Comparison of ENCODE assay signal across 1 cellular context in the genomic region with DNA sequence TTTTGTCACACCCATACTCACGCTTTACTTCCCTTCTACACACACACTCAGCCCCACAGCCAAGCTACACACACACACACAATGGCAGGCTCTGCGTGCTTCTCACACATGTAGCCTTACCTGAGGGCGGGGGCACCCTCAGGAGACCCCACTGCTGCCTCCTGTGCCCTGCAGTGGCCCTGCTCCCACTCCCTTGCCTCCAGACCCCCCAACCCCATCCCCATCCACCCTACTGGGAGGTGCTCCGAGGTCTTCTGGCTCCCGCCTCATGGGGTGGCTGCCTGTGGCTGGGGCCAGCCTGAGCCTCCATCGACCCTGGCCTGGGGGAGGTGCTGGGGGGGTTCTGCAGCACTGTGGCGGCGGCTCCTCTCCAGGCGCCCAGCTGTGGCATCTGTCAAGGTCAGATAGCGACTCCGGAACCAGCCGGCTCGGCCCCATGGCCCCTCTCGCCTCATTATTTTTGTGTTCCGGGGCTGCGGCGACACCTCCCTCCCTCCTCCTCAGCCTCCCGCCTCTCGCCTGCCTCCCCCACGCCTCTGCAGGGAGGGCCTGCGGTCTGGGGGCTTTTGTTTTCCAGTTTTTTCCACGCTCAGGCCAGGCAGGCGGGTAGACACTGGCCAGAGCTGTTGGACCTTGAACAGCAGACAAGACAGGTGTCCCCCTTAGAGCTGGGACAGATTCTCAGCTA.
TF ChIP-seq lines count a peak whose summit lies in the region.

No MANE protein-coding gene starts in this region.

TF ChIP-seq in HepG2, 621 proteins besides CTCF, POLR2A, EP300 and RAD21 (continued from another document and continues in another):
- TF ChIP-seq SOX5 (CRISPR knock-in tag; IDR thresholded peaks at IDR 0.05; ENCODE audit: borderline replicate concordance) (peak; percentile 52; the same call in 1 of the 2 replicates), ZC3H13 (CRISPR knock-in tag; IDR thresholded peaks at IDR 0.05) (0 out of 2 replicates have a peak, but pooled peaks have one; percentile 4), ZNF614 (CRISPR knock-in tag; IDR thresholded peaks at IDR 0.05; ENCODE audit: borderline replicate concordance) (no peak), ZNF430 (CRISPR knock-in tag; IDR thresholded peaks at IDR 0.05) (0 out of 2 replicates have a peak, but pooled peaks have one; percentile 50), FOXO1 (CRISPR knock-in tag; IDR thresholded peaks at IDR 0.05) (no peak; the same call in 1 of the 2 replicates), TBX2 (CRISPR knock-in tag; IDR thresholded peaks at IDR 0.05; ENCODE audit: borderline replicate concordance) (peak; percentile 92), JUNB (CRISPR knock-in tag; IDR thresholded peaks at IDR 0.05; ENCODE audit: borderline replicate concordance) (no peak), MED8 (CRISPR knock-in tag; IDR thresholded peaks at IDR 0.05; ENCODE audit: insufficient replicate concordance) (peak; percentile 34), ARHGAP35 (CRISPR knock-in tag; IDR thresholded peaks at IDR 0.05; ENCODE audit: borderline replicate concordance) (no peak), ZNF562 (CRISPR knock-in tag; IDR thresholded peaks at IDR 0.05; ENCODE audit: borderline replicate concordance) (no peak), ZNF547 (CRISPR knock-in tag; IDR thresholded peaks at IDR 0.05) (no peak), ZNF891 (CRISPR knock-in tag; IDR thresholded peaks at IDR 0.05) (0 out of 2 replicates have a peak, but pooled peaks have one; percentile 40), GATAD2A (CRISPR knock-in tag; IDR thresholded peaks at IDR 0.05) (peak; percentile 67), NRL (CRISPR knock-in tag; IDR thresholded peaks at IDR 0.05; ENCODE audit: borderline replicate concordance) (peak; percentile 42; the same call in 1 of the 2 replicates), ZNF709 (CRISPR knock-in tag; IDR thresholded peaks at IDR 0.05) (no peak), SOX6 (IDR thresholded peaks at IDR 0.05) (no peak), SOX6 (CRISPR knock-in tag; IDR thresholded peaks at IDR 0.05) (peak; percentile 78), HIVEP1 (CRISPR knock-in tag; IDR thresholded peaks at IDR 0.05) (0 out of 2 replicates have a peak, but pooled peaks have one; percentile 58), NCOR1 (IDR thresholded peaks at IDR 0.05; ENCODE audit: borderline replicate concordance, low read length) (peak; percentile 33; the same call in 1 of the 2 replicates), PRMT3 (CRISPR knock-in tag; IDR thresholded peaks at IDR 0.05; ENCODE audit: borderline replicate concordance, low read depth) (no peak), PPARG (CRISPR knock-in tag; conservative IDR thresholded peaks at IDR 0.05) (peak; percentile 42; the same call in 1 of the 2 replicates), ZFP36 (IDR thresholded peaks at IDR 0.05; ENCODE audit: borderline replicate concordance, low read depth, low read length, partially characterized antibody) (no peak), HNRNPUL1 (IDR thresholded peaks at IDR 0.05; ENCODE audit: low read depth, low read length) (no peak), NCOA5 (CRISPR knock-in tag; IDR thresholded peaks at IDR 0.05) (no peak), ZNF782 (CRISPR knock-in tag; IDR thresholded peaks at IDR 0.05; ENCODE audit: borderline replicate concordance) (peak; percentile 30; the same call in 1 of the 2 replicates), ZNF670 (CRISPR knock-in tag; IDR thresholded peaks at IDR 0.05; ENCODE audit: borderline replicate concordance) (no peak), SRSF1 (optimal IDR thresholded peaks at IDR 0.05; ENCODE audit: low read depth, low read length) (peak; percentile 85), ZNF317 (CRISPR knock-in tag; IDR thresholded peaks at IDR 0.05) (0 out of 2 replicates have a peak, but pooled peaks have one; percentile 74), ZNF136 (CRISPR knock-in tag; IDR thresholded peaks at IDR 0.05; ENCODE audit: low read depth) (no peak), CCDC6 (CRISPR knock-in tag; IDR thresholded peaks at IDR 0.05) (no peak), SP5 (CRISPR knock-in tag; IDR thresholded peaks at IDR 0.05; ENCODE audit: borderline replicate concordance, low read depth) (peak; percentile 46; the same call in 1 of the 2 replicates), ZNF510 (CRISPR knock-in tag; IDR thresholded peaks at IDR 0.05; ENCODE audit: low read depth) (no peak), ZNF589 (CRISPR knock-in tag; conservative IDR thresholded peaks at IDR 0.05) (no peak)
- TF ChIP-seq, protein P1, sequence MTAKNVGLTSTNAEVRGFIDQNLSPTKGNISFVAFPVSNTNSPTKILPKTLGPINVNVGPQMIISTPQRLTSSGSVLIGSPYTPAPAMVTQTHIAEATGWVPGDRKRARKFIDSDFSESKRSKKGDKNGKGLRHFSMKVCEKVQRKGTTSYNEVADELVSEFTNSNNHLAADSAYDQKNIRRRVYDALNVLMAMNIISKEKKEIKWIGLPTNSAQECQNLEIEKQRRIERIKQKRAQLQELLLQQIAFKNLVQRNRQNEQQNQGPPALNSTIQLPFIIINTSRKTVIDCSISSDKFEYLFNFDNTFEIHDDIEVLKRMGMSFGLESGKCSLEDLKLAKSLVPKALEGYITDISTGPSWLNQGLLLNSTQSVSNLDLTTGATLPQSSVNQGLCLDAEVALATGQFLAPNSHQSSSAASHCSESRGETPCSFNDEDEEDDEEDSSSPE (CRISPR knock-in tag; IDR thresholded peaks at IDR 0.05), result no peak
- TF ChIP-seq, protein P2, sequence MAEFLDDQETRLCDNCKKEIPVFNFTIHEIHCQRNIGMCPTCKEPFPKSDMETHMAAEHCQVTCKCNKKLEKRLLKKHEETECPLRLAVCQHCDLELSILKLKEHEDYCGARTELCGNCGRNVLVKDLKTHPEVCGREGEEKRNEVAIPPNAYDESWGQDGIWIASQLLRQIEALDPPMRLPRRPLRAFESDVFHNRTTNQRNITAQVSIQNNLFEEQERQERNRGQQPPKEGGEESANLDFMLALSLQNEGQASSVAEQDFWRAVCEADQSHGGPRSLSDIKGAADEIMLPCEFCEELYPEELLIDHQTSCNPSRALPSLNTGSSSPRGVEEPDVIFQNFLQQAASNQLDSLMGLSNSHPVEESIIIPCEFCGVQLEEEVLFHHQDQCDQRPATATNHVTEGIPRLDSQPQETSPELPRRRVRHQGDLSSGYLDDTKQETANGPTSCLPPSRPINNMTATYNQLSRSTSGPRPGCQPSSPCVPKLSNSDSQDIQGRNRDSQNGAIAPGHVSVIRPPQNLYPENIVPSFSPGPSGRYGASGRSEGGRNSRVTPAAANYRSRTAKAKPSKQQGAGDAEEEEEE (CRISPR knock-in tag; IDR thresholded peaks at IDR 0.05; ENCODE audit: borderline replicate concordance), result no peak
- TF ChIP-seq, protein P3, sequence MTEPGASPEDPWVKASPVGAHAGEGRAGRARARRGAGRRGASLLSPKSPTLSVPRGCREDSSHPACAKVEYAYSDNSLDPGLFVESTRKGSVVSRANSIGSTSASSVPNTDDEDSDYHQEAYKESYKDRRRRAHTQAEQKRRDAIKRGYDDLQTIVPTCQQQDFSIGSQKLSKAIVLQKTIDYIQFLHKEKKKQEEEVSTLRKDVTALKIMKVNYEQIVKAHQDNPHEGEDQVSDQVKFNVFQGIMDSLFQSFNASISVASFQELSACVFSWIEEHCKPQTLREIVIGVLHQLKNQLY (CRISPR knock-in tag; IDR thresholded peaks at IDR 0.05), result no peak
- TF ChIP-seq, protein P4, sequence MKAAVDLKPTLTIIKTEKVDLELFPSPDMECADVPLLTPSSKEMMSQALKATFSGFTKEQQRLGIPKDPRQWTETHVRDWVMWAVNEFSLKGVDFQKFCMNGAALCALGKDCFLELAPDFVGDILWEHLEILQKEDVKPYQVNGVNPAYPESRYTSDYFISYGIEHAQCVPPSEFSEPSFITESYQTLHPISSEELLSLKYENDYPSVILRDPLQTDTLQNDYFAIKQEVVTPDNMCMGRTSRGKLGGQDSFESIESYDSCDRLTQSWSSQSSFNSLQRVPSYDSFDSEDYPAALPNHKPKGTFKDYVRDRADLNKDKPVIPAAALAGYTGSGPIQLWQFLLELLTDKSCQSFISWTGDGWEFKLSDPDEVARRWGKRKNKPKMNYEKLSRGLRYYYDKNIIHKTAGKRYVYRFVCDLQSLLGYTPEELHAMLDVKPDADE (CRISPR knock-in tag; IDR thresholded peaks at IDR 0.05), result no peak
- TF ChIP-seq, protein P5, sequence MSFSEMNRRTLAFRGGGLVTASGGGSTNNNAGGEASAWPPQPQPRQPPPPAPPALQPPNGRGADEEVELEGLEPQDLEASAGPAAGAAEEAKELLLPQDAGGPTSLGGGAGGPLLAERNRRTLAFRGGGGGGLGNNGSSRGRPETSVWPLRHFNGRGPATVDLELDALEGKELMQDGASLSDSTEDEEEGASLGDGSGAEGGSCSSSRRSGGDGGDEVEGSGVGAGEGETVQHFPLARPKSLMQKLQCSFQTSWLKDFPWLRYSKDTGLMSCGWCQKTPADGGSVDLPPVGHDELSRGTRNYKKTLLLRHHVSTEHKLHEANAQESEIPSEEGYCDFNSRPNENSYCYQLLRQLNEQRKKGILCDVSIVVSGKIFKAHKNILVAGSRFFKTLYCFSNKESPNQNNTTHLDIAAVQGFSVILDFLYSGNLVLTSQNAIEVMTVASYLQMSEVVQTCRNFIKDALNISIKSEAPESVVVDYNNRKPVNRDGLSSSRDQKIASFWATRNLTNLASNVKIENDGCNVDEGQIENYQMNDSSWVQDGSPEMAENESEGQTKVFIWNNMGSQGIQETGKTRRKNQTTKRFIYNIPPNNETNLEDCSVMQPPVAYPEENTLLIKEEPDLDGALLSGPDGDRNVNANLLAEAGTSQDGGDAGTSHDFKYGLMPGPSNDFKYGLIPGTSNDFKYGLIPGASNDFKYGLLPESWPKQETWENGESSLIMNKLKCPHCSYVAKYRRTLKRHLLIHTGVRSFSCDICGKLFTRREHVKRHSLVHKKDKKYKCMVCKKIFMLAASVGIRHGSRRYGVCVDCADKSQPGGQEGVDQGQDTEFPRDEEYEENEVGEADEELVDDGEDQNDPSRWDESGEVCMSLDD (CRISPR knock-in tag; IDR thresholded peaks at IDR 0.05; ENCODE audit: borderline replicate concordance), result peak; percentile 50; the same call in 1 of the 2 replicates
- TF ChIP-seq, protein P6, sequence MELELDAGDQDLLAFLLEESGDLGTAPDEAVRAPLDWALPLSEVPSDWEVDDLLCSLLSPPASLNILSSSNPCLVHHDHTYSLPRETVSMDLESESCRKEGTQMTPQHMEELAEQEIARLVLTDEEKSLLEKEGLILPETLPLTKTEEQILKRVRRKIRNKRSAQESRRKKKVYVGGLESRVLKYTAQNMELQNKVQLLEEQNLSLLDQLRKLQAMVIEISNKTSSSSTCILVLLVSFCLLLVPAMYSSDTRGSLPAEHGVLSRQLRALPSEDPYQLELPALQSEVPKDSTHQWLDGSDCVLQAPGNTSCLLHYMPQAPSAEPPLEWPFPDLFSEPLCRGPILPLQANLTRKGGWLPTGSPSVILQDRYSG (CRISPR knock-in tag; IDR thresholded peaks at IDR 0.05), result no peak
- TF ChIP-seq, protein P7, sequence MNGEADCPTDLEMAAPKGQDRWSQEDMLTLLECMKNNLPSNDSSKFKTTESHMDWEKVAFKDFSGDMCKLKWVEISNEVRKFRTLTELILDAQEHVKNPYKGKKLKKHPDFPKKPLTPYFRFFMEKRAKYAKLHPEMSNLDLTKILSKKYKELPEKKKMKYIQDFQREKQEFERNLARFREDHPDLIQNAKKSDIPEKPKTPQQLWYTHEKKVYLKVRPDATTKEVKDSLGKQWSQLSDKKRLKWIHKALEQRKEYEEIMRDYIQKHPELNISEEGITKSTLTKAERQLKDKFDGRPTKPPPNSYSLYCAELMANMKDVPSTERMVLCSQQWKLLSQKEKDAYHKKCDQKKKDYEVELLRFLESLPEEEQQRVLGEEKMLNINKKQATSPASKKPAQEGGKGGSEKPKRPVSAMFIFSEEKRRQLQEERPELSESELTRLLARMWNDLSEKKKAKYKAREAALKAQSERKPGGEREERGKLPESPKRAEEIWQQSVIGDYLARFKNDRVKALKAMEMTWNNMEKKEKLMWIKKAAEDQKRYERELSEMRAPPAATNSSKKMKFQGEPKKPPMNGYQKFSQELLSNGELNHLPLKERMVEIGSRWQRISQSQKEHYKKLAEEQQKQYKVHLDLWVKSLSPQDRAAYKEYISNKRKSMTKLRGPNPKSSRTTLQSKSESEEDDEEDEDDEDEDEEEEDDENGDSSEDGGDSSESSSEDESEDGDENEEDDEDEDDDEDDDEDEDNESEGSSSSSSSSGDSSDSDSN (CRISPR knock-in tag; IDR thresholded peaks at IDR 0.05), result peak; percentile 63
